ENCODE assay signal across 8 cellular contexts in the genomic region with DNA sequence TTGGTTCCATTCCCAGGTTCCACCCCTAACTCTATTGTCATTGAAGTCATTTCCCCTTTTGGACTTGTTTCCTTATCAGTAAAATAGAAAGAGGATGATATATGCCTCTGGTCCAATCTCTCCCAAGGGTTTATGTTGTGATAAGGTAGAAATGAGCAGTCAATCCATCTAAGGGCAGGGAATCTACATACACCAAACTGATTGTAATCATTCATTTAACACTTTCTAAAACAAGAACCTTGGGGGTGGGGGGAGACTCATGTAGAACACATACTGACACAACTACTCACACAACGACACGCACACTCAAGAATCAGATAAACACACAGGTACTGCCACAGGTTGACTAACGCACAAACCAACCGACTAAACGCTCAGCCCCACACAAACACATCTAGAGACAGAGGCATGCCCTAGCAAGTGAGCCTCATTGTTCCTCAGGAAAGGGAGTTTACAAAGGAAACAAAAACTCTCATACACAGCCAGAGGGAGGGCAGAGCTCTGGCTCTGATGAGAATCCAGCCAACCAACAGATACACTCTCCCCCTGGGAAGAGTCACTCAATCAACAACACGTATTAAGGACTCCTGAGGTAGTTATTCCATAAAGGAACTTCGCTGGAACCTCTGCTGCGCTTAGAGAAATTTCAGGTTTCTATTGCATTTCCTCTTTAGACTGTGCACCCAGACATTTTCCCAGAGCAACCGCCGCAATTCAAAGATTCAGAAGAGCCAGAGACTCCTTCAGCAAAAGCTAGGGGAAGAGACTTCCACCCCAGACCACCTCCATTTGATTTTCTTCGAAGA. TPM values are rescaled to one million over a fixed set of nuclear protein-coding genes. Genes with fewer than 3 reads are reported as not detected.
A peak's percentile ranks its signal among the peaks of the same experiment; 100 is the strongest.
DNase-seq lines count a peak whose midpoint lies in the region; TF ChIP-seq lines count a peak whose summit lies in the region.

No MANE protein-coding gene starts in this region.

- TF ChIP-seq CTCF in MM.1S (IDR thresholded peaks at IDR 0.05; ENCODE audit: low read length) (no peak), suprapubic skin (IDR thresholded peaks at IDR 0.05) (no peak), GM13977 (IDR thresholded peaks at IDR 0.05; ENCODE audit: extremely low read depth, insufficient read depth, missing control alignments) (no peak)

- WGBS in suprapubic skin, result 10% methylated on average over 10 of the region's 11 CpGs

- H4K20me1 ChIP-seq in MM.1S (ENCODE audit: insufficient read depth, low read length), result no peaks in the 10 kb centered on the region

- no peak for TF ChIP-seq POLR2A in suprapubic skin (IDR thresholded peaks at IDR 0.05)

- in situ Hi-C loops in GM13977 (cut with MboI; ENCODE audit: low pct_unique_long_range_greater_than_20kb, low sequenced_read_pairs, unreplicated experiment), result no loop called here

- no peaks in the 10 kb centered on the region for H3K27me3 ChIP-seq in MM.1S (replicated peaks; ENCODE audit: insufficient read depth, low read length)
- H3K27me3 ChIP-seq in suprapubic skin, result no peaks in the 10 kb centered on the region
- H3K27me3 ChIP-seq in MG63, result peaks cover 14% of the 10 kb centered on the region

- peaks cover 10% of the 10 kb centered on the region for H3F3A ChIP-seq in MM.1S (ENCODE audit: insufficient read depth, low read length)

- no peaks in the 10 kb centered on the region for H3K36me3 ChIP-seq in MM.1S (replicated peaks; ENCODE audit: insufficient read depth, low read length)
- no peaks in the 10 kb centered on the region for H3K36me3 ChIP-seq in suprapubic skin
- no peaks in the 10 kb centered on the region for H3K36me3 ChIP-seq in MG63

- peaks cover 48% of the 10 kb centered on the region for H3K79me2 ChIP-seq in MM.1S (ENCODE audit: low read length)

- peak overlapping the region; percentile 83 for H3K9ac ChIP-seq in MM.1S (ENCODE audit: low read length)

- H3K4me1 ChIP-seq in MM.1S (ENCODE audit: low read length) (peaks cover 16% of the 10 kb centered on the region), suprapubic skin (peaks cover 49% of the 10 kb centered on the region)

- TF ChIP-seq EP300 in suprapubic skin (IDR thresholded peaks at IDR 0.05), result no peak

- peak overlapping the region; percentile 78 for H3K4me2 ChIP-seq in MM.1S (ENCODE audit: low read depth, low read length)

- peak; percentile 53 for DNase-seq in DMS53 (lab: John Stamatoyannopoulos, UW)
- no peak for DNase-seq in DMS53 treated with DMSO at 0.1 percent for 48 hours (lab: John Stamatoyannopoulos, UW; ENCODE audit: unreplicated experiment)
- peak; percentile 23 for DNase-seq in MM.1S
- peak; percentile 41 for DNase-seq in astrocyte of the hippocampus (ENCODE audit: low read depth, low spot score)
- DNase-seq in kidney glomerular epithelial cell (lab: John Stamatoyannopoulos, UW), result peak; percentile 48
- DNase-seq in suprapubic skin (ENCODE audit: low spot score in 2 of 2), result peak in 1 of 2 donors; percentile 57
- DNase-seq in MG63, result no peak
- DNase-seq in GM13977 (ENCODE audit: low spot score), result no peak

- peak overlapping the region; percentile 54; the same call in 1 of the 2 replicates for H2AFZ ChIP-seq in MM.1S (ENCODE audit: low read length)

- H3K9me3 ChIP-seq in MM.1S (replicated peaks; ENCODE audit: insufficient read depth, low read length), result no peaks in the 10 kb centered on the region
- no peaks in the 10 kb centered on the region for H3K9me3 ChIP-seq in suprapubic skin
- H3K9me3 ChIP-seq in MG63, result no peaks in the 10 kb centered on the region

- no peaks in the 10 kb centered on the region for H3K9me2 ChIP-seq in MM.1S (replicated peaks; ENCODE audit: insufficient read depth, low read length)

- H3K27ac ChIP-seq in MM.1S (ENCODE audit: low read length), result peak overlapping the region; percentile 81; the same call in 1 of the 2 replicates
- H3K27ac ChIP-seq in suprapubic skin, result peak overlapping the region; percentile 95

- H3K4me3 ChIP-seq in MM.1S (ENCODE audit: low read length) (peak overlapping the region; percentile 81), suprapubic skin (peak overlapping the region; percentile 70), MG63 (no peak overlapping the region; the same call in 1 of the 2 replicates)

RNA-seq across cellular contexts. Expression of a gene that starts 1.0 kb away (rescaled TPM):
- 100 to 1,000 TPM; 101 to 112 (median 107) TPM for total RNA-seq in suprapubic skin
- 0.22 and 1.7 TPM in 2 replicates for total RNA-seq in MG63 (2014; rRNA removed; shearing (Covaris generic); ENCODE audit: low replicate concordance)

RNA-seq across cellular contexts. Expression of a gene that starts 18.8 kb away (rescaled TPM):
- 100 to 1,000 TPM in 2 of 4 donors, 10 to 100 TPM in 2; 70.0 to 123 (median 98.8) TPM for total RNA-seq in suprapubic skin
- total RNA-seq in MG63 (2014; rRNA removed; shearing (Covaris generic); ENCODE audit: low replicate concordance), result not detected in 2 replicates

RNA-seq across cellular contexts. Expression of a gene that starts 25.8 kb away (rescaled TPM):
- total RNA-seq in suprapubic skin, result 10 to 100 TPM; 33.9 to 88.7 (median 43.7) TPM
- total RNA-seq in MG63 (2014; rRNA removed; shearing (Covaris generic); ENCODE audit: low replicate concordance), result 102 and 103 TPM in 2 replicates

RNA-seq across cellular contexts. Expression of a gene that starts 49.7 kb away (rescaled TPM):
- 10 to 100 TPM; 12.3 to 46.2 (median 14.5) TPM for total RNA-seq in suprapubic skin
- not detected in 2 replicates for total RNA-seq in MG63 (2014; rRNA removed; shearing (Covaris generic); ENCODE audit: low replicate concordance)

Comparison
In these comparisons a context has a peak if more than half of its experiments do, and no peak if none do; other contexts are left out.
1. DNase-seq: peak in DMS53 (single experiment), MM.1S (single experiment), astrocyte of the hippocampus (single experiment) and kidney glomerular epithelial cell (single experiment); none in DMS53 treated with DMSO at 0.1 percent for 48 hours (single experiment), MG63 (single experiment) and GM13977 (single experiment).
2. RNA of a gene that starts 1.0 kb away (total RNA-seq): 101 to 112 TPM in suprapubic skin; 0.22 to 1.7 TPM in MG63; every median in the first group is over 10 times any median in the second.
3. RNA of a gene that starts 18.8 kb away (total RNA-seq): 70.0 to 123 TPM in suprapubic skin; not detected in MG63; every median in the first group is over 10 times any median in the second.